ENCODE assay signal across 1 cellular context in genomic region chr7:105647591-105647990, GRCh38.
TF ChIP-seq lines count a peak whose summit lies in the region.

No MANE protein-coding gene starts in this region.

TF ChIP-seq in SK-N-SH treated with all-trans-retinoic acid at 6 μM for 48 hours, 23 proteins besides CTCF, POLR2A, EP300 and RAD21 (continued from another document):
- TF ChIP-seq, protein P1, sequence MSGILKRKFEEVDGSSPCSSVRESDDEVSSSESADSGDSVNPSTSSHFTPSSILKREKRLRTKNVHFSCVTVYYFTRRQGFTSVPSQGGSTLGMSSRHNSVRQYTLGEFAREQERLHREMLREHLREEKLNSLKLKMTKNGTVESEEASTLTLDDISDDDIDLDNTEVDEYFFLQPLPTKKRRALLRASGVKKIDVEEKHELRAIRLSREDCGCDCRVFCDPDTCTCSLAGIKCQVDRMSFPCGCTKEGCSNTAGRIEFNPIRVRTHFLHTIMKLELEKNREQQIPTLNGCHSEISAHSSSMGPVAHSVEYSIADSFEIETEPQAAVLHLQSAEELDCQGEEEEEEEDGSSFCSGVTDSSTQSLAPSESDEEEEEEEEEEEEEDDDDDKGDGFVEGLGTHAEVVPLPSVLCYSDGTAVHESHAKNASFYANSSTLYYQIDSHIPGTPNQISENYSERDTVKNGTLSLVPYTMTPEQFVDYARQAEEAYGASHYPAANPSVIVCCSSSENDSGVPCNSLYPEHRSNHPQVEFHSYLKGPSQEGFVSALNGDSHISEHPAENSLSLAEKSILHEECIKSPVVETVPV (CRISPR knock-in tag; IDR thresholded peaks at IDR 0.05) = no peak
- TF ChIP-seq ESRRG (CRISPR knock-in tag; IDR thresholded peaks at IDR 0.05) (no peak), PPARA (CRISPR knock-in tag; IDR thresholded peaks at IDR 0.05; ENCODE audit: borderline replicate concordance) (no peak), ZFP30 (CRISPR knock-in tag; IDR thresholded peaks at IDR 0.05) (no peak)
